In genomic region chr2:204538179-204539009, GRCh38 we compare ENCODE assay signal across 11 cellular contexts. TPM values are rescaled to one million over a fixed set of nuclear protein-coding genes. Genes with fewer than 3 reads are reported as not detected.
DNase-seq lines count a peak whose midpoint lies in the region; TF ChIP-seq lines count a peak whose summit lies in the region.
"Had no signal": no experiment of that assay in that cellular context is flagged by ENCODE, and none has a peak within 500 bp of the region (broad histone marks: within the 10 kb centered on the region; RNA-seq: fewer than 3 reads in every experiment).

No MANE protein-coding gene starts in this region.

- H3K27me3 ChIP-seq in adrenal gland: no peaks in the 10 kb centered on the region

- TF ChIP-seq CTCF in AG04449 (IDR thresholded peaks at IDR 0.05; ENCODE audit: insufficient read depth, low read length, missing control alignments): no peak
- TF ChIP-seq CTCF in HFFc6 (IDR thresholded peaks at IDR 0.05): no peak
- TF ChIP-seq CTCF in adrenal gland (IDR thresholded peaks at IDR 0.05): no peak

- POLR2A ChIA-PET in AG04449 (lab: Yijun Ruan, JAX): no interaction called here

- H3K27me3 Mint-ChIP-seq in HFFc6 (ENCODE audit: insufficient read depth): no peaks in the 10 kb centered on the region; the same call in 1 of the 2 replicates

- H3K27ac Mint-ChIP-seq in HFFc6: no peak overlapping the region
- H3K27ac Mint-ChIP-seq: activated CD8-positive, alpha-beta T cell treated with anti-CD3 and anti-CD28 coated beads for 36 hours had no signal

- 58 to 64% (median 59%) methylated on average over 10 of the region's 10 CpGs for WGBS in adrenal gland, 4 donors

- H3K4me1 Mint-ChIP-seq in HFFc6 (ENCODE audit: low read depth): peaks cover 19% of the 10 kb centered on the region
- H3K4me1 Mint-ChIP-seq: central memory CD8-positive, alpha-beta T cell had no signal

- H3K4me3 Mint-ChIP-seq in HFFc6: no peak overlapping the region
- H3K4me3 Mint-ChIP-seq: activated CD8-positive, alpha-beta T cell treated with anti-CD3 and anti-CD28 coated beads for 36 hours; central memory CD8-positive, alpha-beta T cell had no signal

- CTCF ChIA-PET in AG04449 (lab: Yijun Ruan, JAX): interaction anchor here (0.8 kb wide), 1 partner anchor 14 kb away, joined by 3 read pairs; no protein-coding TSS in a partner anchor

- intact Hi-C loops in adrenal gland (cut with DNase I): no loop called here

- H3K4me1 ChIP-seq in adrenal gland (replicated peaks in 1 of 2): no peaks in the 10 kb centered on the region

- no peak overlapping the region for H3K27ac ChIP-seq in adrenal gland

- TF ChIP-seq POLR2A in adrenal gland (IDR thresholded peaks at IDR 0.05): no peak

- H3K36me3 ChIP-seq in adrenal gland (replicated peaks in 1 of 2): no peaks in the 10 kb centered on the region

- peak; percentile 74 for DNase-seq in AG04449 (ENCODE audit: low read depth, low spot score)
- peak; percentile 76 for DNase-seq in HFFc6
- peak in 5 of 7 donors; percentile 21 to 58 (median 24) for DNase-seq in adrenal gland
- DNase-seq in kidney glomerular epithelial cell (lab: John Stamatoyannopoulos, UW): peak; percentile 52
- no peak for DNase-seq in SKM-1 (lab: John Stamatoyannopoulos, UW; ENCODE audit: unreplicated experiment)
- no peak for DNase-seq in GF-D8 (lab: John Stamatoyannopoulos, UW)
- no peak for DNase-seq in activated CD8-positive, alpha-beta memory T cell treated with anti-CD3 and anti-CD28 coated beads, Interleukin-2, amount 50 U/mL, for 4 hours
- no peak for DNase-seq in activated CD8-positive, alpha-beta memory T cell treated with anti-CD3 and anti-CD28 coated beads for 24 hours
- DNase-seq: activated CD8-positive, alpha-beta T cell treated with anti-CD3 and anti-CD28 coated beads for 36 hours; Kasumi-1 had no signal

- H3K9me3 ChIP-seq in adrenal gland (replicated peaks in 1 of 3): no peaks in the 10 kb centered on the region

- H3K4me3 ChIP-seq in AG04449 (ENCODE audit: low read depth, low read length): peak overlapping the region; percentile 42
- no peak overlapping the region for H3K4me3 ChIP-seq in adrenal gland

- no peaks in the 10 kb centered on the region for H3K36me3 Mint-ChIP-seq in HFFc6 (ENCODE audit: low read depth)

- no peaks in the 10 kb centered on the region for H3K9me3 Mint-ChIP-seq in HFFc6
- H3K9me3 Mint-ChIP-seq: activated CD8-positive, alpha-beta T cell treated with anti-CD3 and anti-CD28 coated beads for 36 hours; central memory CD8-positive, alpha-beta T cell had no signal

RNA-seq across cellular contexts. Expression of gene PARD3B, which starts 6.9 kb away (rescaled TPM):
- total RNA-seq in HFFc6 (2021; fragmentation: NEBNext Ultra II Directional; extraction: Animal tissue kit (Norgen Biotek cat#: 25700)): 10 to 100 TPM; 14.0 to 22.4 (median 15.3) TPM
- total RNA-seq in adrenal gland: 10 to 100 TPM in 6 of 8 donors, 1 to 10 TPM in 2; 5.9 to 20.4 (median 14.4) TPM
- polyA plus RNA-seq in adrenal gland: 1 to 10 TPM; 1.9 to 4.9 (median 4.4) TPM

Comparison
In these comparisons a context has a peak if more than half of its experiments do, and no peak if none do; other contexts are left out.
1. DNase-seq: peak in AG04449 (single experiment), HFFc6 (single experiment), adrenal gland (5 of 7) and kidney glomerular epithelial cell (single experiment); none in SKM-1 (single experiment), GF-D8 (single experiment), activated CD8-positive, alpha-beta memory T cell treated with anti-CD3 and anti-CD28 coated beads, Interleukin-2, amount 50 U/mL, for 4 hours (single experiment) and activated CD8-positive, alpha-beta memory T cell treated with anti-CD3 and anti-CD28 coated beads for 24 hours (single experiment).